ENCODE assay signal across 20 cellular contexts in genomic region chr19:18800636-18801035, GRCh38. TPM values are rescaled to one million over a fixed set of nuclear protein-coding genes. Genes with fewer than 3 reads are reported as not detected.
A peak's percentile ranks its signal among the peaks of the same experiment; 100 is the strongest.
DNase-seq lines count a peak whose midpoint lies in the region; TF ChIP-seq lines count a peak whose summit lies in the region.
"Had no signal": no experiment of that assay in that cellular context is flagged by ENCODE, and none has a peak within 500 bp of the region (broad histone marks: within the 10 kb centered on the region; RNA-seq: fewer than 3 reads in every experiment).

No MANE protein-coding gene starts in this region.

- H3K4me3 ChIP-seq in AG04450 (ENCODE audit: low read depth, low read length) (no peak overlapping the region), thyroid gland (replicated peaks in 1 of 3) (no peak overlapping the region)
- H3K4me3 ChIP-seq in CD4-positive, alpha-beta memory T cell (ENCODE audit: low read length in 2 of 2): no peak overlapping the region
- H3K4me3 ChIP-seq: GM23338 had no signal

- H3K27me3 Mint-ChIP-seq in CD4-positive, alpha-beta memory T cell: peaks cover 13% of the 10 kb centered on the region in 2 donors

- H3K9me3 ChIP-seq in AG04450 (ENCODE audit: control insufficient read depth, insufficient read depth, low read length) (peaks cover 5% of the 10 kb centered on the region; the same call in 1 of the 2 replicates), thyroid gland (no peaks in the 10 kb centered on the region)
- no peaks in the 10 kb centered on the region for H3K9me3 ChIP-seq in CD4-positive, alpha-beta memory T cell (ENCODE audit: control insufficient read depth in 1 of 2, low read length in 2 of 2)

- POLR2A ChIA-PET in AG04450 (lab: Yijun Ruan, JAX): no interaction called here
- POLR2A ChIA-PET in CD4-positive, alpha-beta memory T cell (lab: Charles Lee; ENCODE audit: partially characterized antibody): no interaction called here

- peak overlapping the region; percentile 21 for H3K27ac ChIP-seq in AG04450 (ENCODE audit: low read depth, low read length)
- H3K27ac ChIP-seq in CD4-positive, alpha-beta memory T cell (ENCODE audit: low read depth, low read length): no peak overlapping the region
- no peak overlapping the region for H3K27ac ChIP-seq in thyroid gland
- H3K27ac ChIP-seq: C4-2B, HL-60, KMS-11 had no signal

- TF ChIP-seq CTCF in AG04450 (IDR thresholded peaks at IDR 0.05; ENCODE audit: low read depth, low read length) (no peak), GM13977 (IDR thresholded peaks at IDR 0.05; ENCODE audit: extremely low read depth, insufficient read depth, missing control alignments) (no peak), thyroid gland (IDR thresholded peaks at IDR 0.05) (no peak), GM20000 (IDR thresholded peaks at IDR 0.05; ENCODE audit: extremely low read depth, missing control alignments) (no peak)

- H3K36me3 ChIP-seq in CD4-positive, alpha-beta memory T cell (ENCODE audit: insufficient read depth, low read length): no peaks in the 10 kb centered on the region
- H3K36me3 ChIP-seq in thyroid gland: no peaks in the 10 kb centered on the region

- H3K9me3 Mint-ChIP-seq in CD4-positive, alpha-beta memory T cell: peaks cover 0 to 2% (median 0%) of the 10 kb centered on the region in 8 donors
- H3K9me3 Mint-ChIP-seq: CD4-positive, alpha-beta T cell; H9 had no signal

- no peak for TF ChIP-seq POLR2A in thyroid gland (IDR thresholded peaks at IDR 0.05)

- no peak for DNase-seq in AG04450 (ENCODE audit: low read depth, low spot score)
- peak; percentile 11 for DNase-seq in GM13977 (ENCODE audit: low spot score)
- DNase-seq in medulla oblongata (ENCODE audit: extremely low spot score): peak; percentile 22
- DNase-seq in CD4-positive, alpha-beta memory T cell: no peak
- DNase-seq in thyroid gland: no peak
- no peak for DNase-seq in GM20000 (ENCODE audit: low spot score)
- no peak for DNase-seq in AML-193 (lab: John Stamatoyannopoulos, UW)
- DNase-seq: CD4-positive, alpha-beta T cell; DMS153; DMS79; GDM1; H9 had no signal

- CTCF ChIA-PET in AG04450 (lab: Charles Lee): no interaction called here
- CTCF ChIA-PET in CD4-positive, alpha-beta memory T cell (lab: Charles Lee; ENCODE audit: partially characterized antibody): no interaction called here

- H3K4me3 Mint-ChIP-seq in CD4-positive, alpha-beta memory T cell: no peak overlapping the region
- H3K4me3 Mint-ChIP-seq: CD4-positive, alpha-beta T cell; GM23338; H9 had no signal

- no peaks in the 10 kb centered on the region for H3K4me1 ChIP-seq in CD4-positive, alpha-beta memory T cell (ENCODE audit: insufficient read depth, low read length)
- no peaks in the 10 kb centered on the region for H3K4me1 ChIP-seq in thyroid gland

- WGBS in thyroid gland, 2 donors: 81% methylated on average over 9 of the region's 10 CpGs; no CpG with 5 or more reads in 1 of the 2 donors

- no peaks in the 10 kb centered on the region for H3K4me1 Mint-ChIP-seq in CD4-positive, alpha-beta memory T cell
- H3K4me1 Mint-ChIP-seq: GM23338 had no signal

- no peaks in the 10 kb centered on the region for H3K36me3 Mint-ChIP-seq in CD4-positive, alpha-beta memory T cell

- intact Hi-C loops in CD4-positive, alpha-beta memory T cell (cut with micrococcal nuclease): no loop called here
- intact Hi-C loops in thyroid gland (cut with DNase I): no loop called here

- in situ Hi-C loops in GM13977 (cut with MboI; ENCODE audit: low pct_unique_long_range_greater_than_20kb, low sequenced_read_pairs, unreplicated experiment): no loop called here

- H3K27me3 ChIP-seq in AG04450 (ENCODE audit: control insufficient read depth, insufficient read depth, low read length) (peaks cover 39% of the 10 kb centered on the region), thyroid gland (no peaks in the 10 kb centered on the region)
- H3K27me3 ChIP-seq in CD4-positive, alpha-beta memory T cell (ENCODE audit: insufficient read depth, low read length): no peaks in the 10 kb centered on the region

- H3K27ac Mint-ChIP-seq in CD4-positive, alpha-beta memory T cell: no peak overlapping the region
- H3K27ac Mint-ChIP-seq: CD4-positive, alpha-beta T cell; GM23338; H9 had no signal

RNA-seq across cellular contexts. Expression of gene COMP, which starts 9.5 kb away (rescaled TPM):
- 0.09 TPM in 2 replicates for polyA plus RNA-seq in AG04450 (2011; rRNA removed)
- polyA minus RNA-seq in AG04450 (2011; rRNA and poly(A)+ RNA removed): not detected in 2 replicates
- not detected for total RNA-seq in CD4-positive, alpha-beta memory T cell
- polyA plus RNA-seq in CD4-positive, alpha-beta memory T cell: not detected
- total RNA-seq in thyroid gland: 10 to 100 TPM in 1 of 4 donors, 1 to 10 TPM in 1, under 1 TPM in 2; 0.33 to 33.3 (median 1.9) TPM
- total RNA-seq: A673; CD4-positive, alpha-beta T cell; Daoy; HT1080; LHCN-M2 had no signal

RNA-seq across cellular contexts. Expression of gene UPF1, which starts 31.1 kb away (rescaled TPM):
- 28.2 and 33.2 TPM in 2 replicates for polyA plus RNA-seq in AG04450 (2011; rRNA removed)
- polyA minus RNA-seq in AG04450 (2011; rRNA and poly(A)+ RNA removed): 59.9 and 76.5 TPM in 2 replicates
- 100 to 1,000 TPM; 127 to 130 TPM for total RNA-seq in CD4-positive, alpha-beta memory T cell
- polyA plus RNA-seq in CD4-positive, alpha-beta memory T cell: 10 to 100 TPM in 1 of 2 donors, 1 to 10 TPM in 1; 2.6 to 21.9 TPM
- 100 to 1,000 TPM in 1 of 4 donors, 10 to 100 TPM in 3; 56.7 to 122 (median 79.6) TPM for total RNA-seq in thyroid gland

Comparison
In these comparisons a context has a peak if more than half of its experiments do, and no peak if none do; other contexts are left out.
1. DNase-seq: peak in GM13977 (single experiment) and medulla oblongata (single experiment); none in AG04450 (single experiment), CD4-positive, alpha-beta memory T cell (0 of 5), thyroid gland (0 of 2), GM20000 (single experiment) and AML-193 (0 of 2).